ENCODE assay signal across 28 cellular contexts in genomic region chr6:68026483-68026882, GRCh38.
DNase-seq lines count a peak whose midpoint lies in the region; ATAC-seq, FAIRE-seq and TF ChIP-seq lines count a peak whose summit lies in the region.
"Had no signal": no experiment of that assay in that cellular context is flagged by ENCODE, and none has a peak within 500 bp of the region (broad histone marks: within the 10 kb centered on the region; RNA-seq: fewer than 3 reads in every experiment).

No MANE protein-coding gene starts in this region.

- peaks cover 3% of the 10 kb centered on the region; the same call in 1 of the 2 replicates for H3K9me3 ChIP-seq in K562 (replicated peaks; ENCODE audit: control insufficient read depth, insufficient read depth, low read depth, low read length)
- H3K9me3 ChIP-seq: A549; BE2C; BLaER1; BLaER1 treated with 17β-estradiol and CSF1 and Interleukin-3, amounts not matched to agents 10 nM and 100 nM; Caco-2 had no signal

- no peaks in the 10 kb centered on the region for H3K79me2 ChIP-seq in K562 (ENCODE audit: control insufficient read depth, insufficient read depth, low read length)

- peak overlapping the region; percentile 89; the same call in 2 of the 3 replicates for H3K27ac ChIP-seq in K562 (ENCODE audit: extremely low read depth, low read depth, low read length)
- H3K27ac ChIP-seq: 22Rv1; A549; BLaER1; BLaER1 treated with 17β-estradiol and CSF1 and Interleukin-3, amounts not matched to agents 10 nM and 100 nM; C4-2B had no signal

- ATAC-seq in K562: no peak
- ATAC-seq: A549; CD8-positive, alpha-beta T cell had no signal

- H3K4me1 ChIP-seq in K562 (replicated peaks in 1 of 2; ENCODE audit: control insufficient read depth in 2 of 2, insufficient read depth in 2 of 2, low read length in 2 of 2): peaks cover 0 to 16% of the 10 kb centered on the region in 2 experiments; a peak in 4 of 5 replicates
- H3K4me1 ChIP-seq: A549; BE2C; BLaER1; BLaER1 treated with 17β-estradiol and CSF1 and Interleukin-3, amounts not matched to agents 10 nM and 100 nM; Caco-2 had no signal

- no peaks in the 10 kb centered on the region for H3K27me3 ChIP-seq in K562 (ENCODE audit: control insufficient read depth in 2 of 2, insufficient read depth in 2 of 2, low read length in 2 of 2)
- H3K27me3 ChIP-seq: BE2C; BLaER1; BLaER1 treated with 17β-estradiol and CSF1 and Interleukin-3, amounts not matched to agents 10 nM and 100 nM had no signal

- POLR2A ChIA-PET in K562 (lab: Yijun Ruan, JAX): no interaction called here

- TF ChIP-seq POLR2A in K562 (conservative IDR thresholded peaks at IDR 0.05): no peak

- in situ Hi-C loops in K562 (cut with MboI): no loop called here

- TF ChIP-seq EP300 in K562 (IDR thresholded peaks at IDR 0.05; ENCODE audit: low read length): no peak

- no peak for FAIRE-seq in K562 (lab: Jason Lieb, UNC)
- FAIRE-seq: A204.1, A549 had no signal

- no peak for TF ChIP-seq CTCF in K562 (IDR thresholded peaks at IDR 0.05 in 2 of 3, conservative IDR thresholded peaks at IDR 0.05 in 1 of 3; ENCODE audit: insufficient read depth in 2 of 3, low read depth in 1 of 3, low read length in 3 of 3)

- no peaks in the 10 kb centered on the region for H4K20me1 ChIP-seq in K562 (replicated peaks; ENCODE audit: control insufficient read depth, insufficient read depth, low read length)
- H4K20me1 ChIP-seq: BLaER1; BLaER1 treated with 17β-estradiol and CSF1 and Interleukin-3, amounts not matched to agents 10 nM and 100 nM had no signal

- CTCF ChIA-PET in K562 (lab: Yijun Ruan, JAX; ENCODE audit: low intra/inter-chr PET ratio): interaction anchor here (0.5 kb wide), 1 partner anchor 46 kb away, joined by 3 read pairs; no protein-coding TSS in a partner anchor

- no peak for DNase-seq in K562 (ENCODE audit: extremely low read depth in 1 of 4, low spot score in 3 of 4)
- no peak for DNase-seq in inferior parietal cortex (ENCODE audit: extremely low spot score)
- DNase-seq: 8988T; ACHN; AML-193; BE2C; C1 segment of cervical spinal cord; Caco-2; Calu3; CD4-positive, alpha-beta memory T cell; CD4-positive, alpha-beta T cell; CD4-positive, CD25-positive, alpha-beta regulatory T cell; CD8-positive, alpha-beta memory T cell; CD8-positive, alpha-beta T cell; COR-L47; DMS 273 treated with DMSO at 0.1 percent for 48 hours; DMS153; DMS53; DMS79; DMS79 treated with DMSO at 0.1 percent for 48 hours; DND-41; EL had no signal

- no peaks in the 10 kb centered on the region; the same call in 2 of the 3 replicates for H3K36me3 ChIP-seq in K562 (ENCODE audit: control insufficient read depth, insufficient read depth, low read length)
- H3K36me3 ChIP-seq: BE2C; BLaER1; BLaER1 treated with 17β-estradiol and CSF1 and Interleukin-3, amounts not matched to agents 10 nM and 100 nM had no signal

- intact Hi-C loops in K562 (cut with micrococcal nuclease): no loop called here

- no peak for TF ChIP-seq RAD21 in K562 (CRISPR knock-in tag; conservative IDR thresholded peaks at IDR 0.05 in 1 of 2, IDR thresholded peaks at IDR 0.05 in 1 of 2)

- BruUV-seq in K562 (replicated peaks; lab: Mats Ljungman, UMichigan): no TSS peak

- 86% methylated on average over 3 of the region's 3 CpGs for WGBS in K562 (ENCODE audit: insufficient coverage, low coverage, missing lambda C conversion rate)

- no peak overlapping the region for H3K4me3 ChIP-seq in K562
- H3K4me3 ChIP-seq: A549; BLaER1; BLaER1 treated with 17β-estradiol and CSF1 and Interleukin-3, amounts not matched to agents 10 nM and 100 nM had no signal

- no peaks in the 10 kb centered on the region for H3K9me1 ChIP-seq in K562 (ENCODE audit: control insufficient read depth, insufficient read depth, low read length)

- H3K4me2 ChIP-seq in K562 (ENCODE audit: insufficient read depth, low read length): no peak overlapping the region
- H3K4me2 ChIP-seq: A549; BLaER1; BLaER1 treated with 17β-estradiol and CSF1 and Interleukin-3, amounts not matched to agents 10 nM and 100 nM had no signal

- H3K9ac ChIP-seq in K562 (ENCODE audit: insufficient read depth in 1 of 2, low read depth in 2 of 2, low read length in 2 of 2): no peak overlapping the region; a peak in 1 of 4 replicates
- H3K9ac ChIP-seq: BLaER1; BLaER1 treated with 17β-estradiol and CSF1 and Interleukin-3, amounts not matched to agents 10 nM and 100 nM had no signal

- H2AFZ ChIP-seq in K562 (ENCODE audit: low read depth, low read length): peak overlapping the region; percentile 96

TF ChIP-seq in K562, 482 proteins besides CTCF, POLR2A, EP300 and RAD21:
- peak; percentile 56; the same call in 1 of the 2 replicates for TF ChIP-seq MEF2A (IDR thresholded peaks at IDR 0.05; ENCODE audit: control insufficient read depth, low read depth, low read length)
- no peak for TF ChIP-seq EGR1 (conservative IDR thresholded peaks at IDR 0.05)
- TF ChIP-seq FOXK1 (CRISPR knock-in tag; IDR thresholded peaks at IDR 0.05; ENCODE audit: borderline replicate concordance): no peak
- TF ChIP-seq, protein P1, sequence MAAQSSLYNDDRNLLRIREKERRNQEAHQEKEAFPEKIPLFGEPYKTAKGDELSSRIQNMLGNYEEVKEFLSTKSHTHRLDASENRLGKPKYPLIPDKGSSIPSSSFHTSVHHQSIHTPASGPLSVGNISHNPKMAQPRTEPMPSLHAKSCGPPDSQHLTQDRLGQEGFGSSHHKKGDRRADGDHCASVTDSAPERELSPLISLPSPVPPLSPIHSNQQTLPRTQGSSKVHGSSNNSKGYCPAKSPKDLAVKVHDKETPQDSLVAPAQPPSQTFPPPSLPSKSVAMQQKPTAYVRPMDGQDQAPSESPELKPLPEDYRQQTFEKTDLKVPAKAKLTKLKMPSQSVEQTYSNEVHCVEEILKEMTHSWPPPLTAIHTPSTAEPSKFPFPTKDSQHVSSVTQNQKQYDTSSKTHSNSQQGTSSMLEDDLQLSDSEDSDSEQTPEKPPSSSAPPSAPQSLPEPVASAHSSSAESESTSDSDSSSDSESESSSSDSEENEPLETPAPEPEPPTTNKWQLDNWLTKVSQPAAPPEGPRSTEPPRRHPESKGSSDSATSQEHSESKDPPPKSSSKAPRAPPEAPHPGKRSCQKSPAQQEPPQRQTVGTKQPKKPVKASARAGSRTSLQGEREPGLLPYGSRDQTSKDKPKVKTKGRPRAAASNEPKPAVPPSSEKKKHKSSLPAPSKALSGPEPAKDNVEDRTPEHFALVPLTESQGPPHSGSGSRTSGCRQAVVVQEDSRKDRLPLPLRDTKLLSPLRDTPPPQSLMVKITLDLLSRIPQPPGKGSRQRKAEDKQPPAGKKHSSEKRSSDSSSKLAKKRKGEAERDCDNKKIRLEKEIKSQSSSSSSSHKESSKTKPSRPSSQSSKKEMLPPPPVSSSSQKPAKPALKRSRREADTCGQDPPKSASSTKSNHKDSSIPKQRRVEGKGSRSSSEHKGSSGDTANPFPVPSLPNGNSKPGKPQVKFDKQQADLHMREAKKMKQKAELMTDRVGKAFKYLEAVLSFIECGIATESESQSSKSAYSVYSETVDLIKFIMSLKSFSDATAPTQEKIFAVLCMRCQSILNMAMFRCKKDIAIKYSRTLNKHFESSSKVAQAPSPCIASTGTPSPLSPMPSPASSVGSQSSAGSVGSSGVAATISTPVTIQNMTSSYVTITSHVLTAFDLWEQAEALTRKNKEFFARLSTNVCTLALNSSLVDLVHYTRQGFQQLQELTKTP (IDR thresholded peaks at IDR 0.05; ENCODE audit: low read depth in 1 of 2, partially characterized antibody in 2 of 2): peak in 1 of 2 experiments; percentile 92
